ENCODE assay signal across 9 cellular contexts in the genomic region with DNA sequence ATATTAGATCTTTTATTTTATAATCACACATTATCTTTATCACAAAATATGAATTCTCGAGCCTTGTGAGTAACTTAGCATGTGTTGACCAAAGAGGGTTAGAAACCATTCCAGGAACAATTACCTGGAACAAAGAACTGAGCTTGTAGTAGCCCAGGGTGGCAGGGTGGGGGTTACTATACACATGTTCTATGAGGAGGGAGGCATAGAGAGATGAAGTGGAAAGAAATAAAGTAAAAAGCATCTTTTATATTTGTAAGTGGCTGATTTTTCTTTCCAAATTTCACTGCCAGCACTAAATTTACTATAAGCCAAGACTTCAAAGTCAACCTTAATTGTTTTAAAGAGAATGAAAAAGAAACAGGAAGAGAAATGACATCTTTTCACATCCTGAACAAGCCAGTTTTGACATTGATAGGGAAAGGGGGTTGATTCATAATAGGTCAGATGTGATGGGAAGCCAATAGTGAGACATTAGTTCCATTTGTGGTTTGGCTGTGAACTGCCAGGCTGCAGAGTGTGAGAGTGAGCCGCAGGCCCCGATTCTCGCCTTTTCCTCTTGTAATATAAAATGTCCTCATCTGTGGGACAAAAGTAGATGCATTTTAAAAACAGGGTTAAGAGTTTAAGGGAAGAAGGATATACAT. TPM values are rescaled to one million over a fixed set of nuclear protein-coding genes. Genes with fewer than 3 reads are reported as not detected.
DNase-seq lines count a peak whose midpoint lies in the region; ATAC-seq and TF ChIP-seq lines count a peak whose summit lies in the region.
"Had no signal": no experiment of that assay in that cellular context is flagged by ENCODE, and none has a peak within 500 bp of the region (broad histone marks: within the 10 kb centered on the region; RNA-seq: fewer than 3 reads in every experiment).

No MANE protein-coding gene starts in this region.

- H3K4me3 ChIP-seq in vagina (no peak overlapping the region), stomach (no peak overlapping the region)

- no peak for TF ChIP-seq EP300 in stomach (IDR thresholded peaks at IDR 0.05)

- TF ChIP-seq POLR2A in vagina (IDR thresholded peaks at IDR 0.05), result no peak
- no peak for TF ChIP-seq POLR2A in stomach (IDR thresholded peaks at IDR 0.05)

- peak; percentile 95 for ATAC-seq in GM19395 (IDR thresholded peaks at IDR 0.05; ENCODE audit: unreplicated experiment)
- ATAC-seq in HG03378 (IDR thresholded peaks at IDR 0.05; ENCODE audit: unreplicated experiment), result peak; percentile 94

- H3K27me3 ChIP-seq in vagina (no peaks in the 10 kb centered on the region), stomach (no peaks in the 10 kb centered on the region)

- DNase-seq in activated CD8-positive, alpha-beta memory T cell treated with anti-CD3 and anti-CD28 coated beads, Interleukin-2, amount 50 U/mL, for 48 hours, result peak; percentile 73
- DNase-seq in stimulated activated CD4-positive, alpha-beta T cell treated with anti-CD3 and anti-CD28 coated beads, Interleukin-2, amount 100 ng/mL, for 48 hours, result peak; percentile 32 to 41
- DNase-seq in vagina (ENCODE audit: extremely low spot score in 2 of 2) (no peak), epidermal melanocyte (ENCODE audit: insufficient read length, low spot score) (no peak), stomach (no peak), NCI-H446 treated with DMSO at 0.1 percent for 48 hours (lab: John Stamatoyannopoulos, UW) (no peak)
- DNase-seq: IMR-90 had no signal

- TF ChIP-seq CTCF in vagina (IDR thresholded peaks at IDR 0.05), result no peak
- no peak for TF ChIP-seq CTCF in stomach (IDR thresholded peaks at IDR 0.05)

- intact Hi-C loops in vagina (cut with DNase I) (no loop called here), stomach (cut with DNase I; ENCODE audit: low total_unique reads) (no loop called here)

- H3K36me3 ChIP-seq in vagina, result no peaks in the 10 kb centered on the region
- no peaks in the 10 kb centered on the region for H3K36me3 ChIP-seq in stomach

- WGBS in stomach, 5 donors, result 73 to 82% (median 76%) methylated on average over 4 of the region's 4 CpGs

- no peak overlapping the region for H3K27ac ChIP-seq in vagina
- H3K27ac ChIP-seq in stomach, result no peak overlapping the region

- H3K9me3 ChIP-seq in vagina, result no peaks in the 10 kb centered on the region
- no peaks in the 10 kb centered on the region for H3K9me3 ChIP-seq in stomach

- H3K4me1 ChIP-seq in vagina (no peaks in the 10 kb centered on the region), stomach (no peaks in the 10 kb centered on the region)

RNA-seq across cellular contexts. Expression of a gene that starts 52.7 kb away (rescaled TPM):
- total RNA-seq in vagina (2.5 TPM), stomach (100 to 1,000 TPM in 1 of 5 donors, 1 to 10 TPM in 2, not detected in 2; 4.2 to 118 (median 8.3) TPM)
- 1 to 10 TPM in 2 of 3 donors, under 1 TPM in 1; 0.56 to 1.6 (median 1.2) TPM for polyA plus RNA-seq in stomach

Comparison
In these comparisons a context has a peak if more than half of its experiments do, and no peak if none do; other contexts are left out.
1. DNase-seq: peak in activated CD8-positive, alpha-beta memory T cell treated with anti-CD3 and anti-CD28 coated beads, Interleukin-2, amount 50 U/mL, for 48 hours (single experiment) and stimulated activated CD4-positive, alpha-beta T cell treated with anti-CD3 and anti-CD28 coated beads, Interleukin-2, amount 100 ng/mL, for 48 hours (2 of 2); none in vagina (0 of 2), epidermal melanocyte (single experiment), stomach (single experiment) and NCI-H446 treated with DMSO at 0.1 percent for 48 hours (single experiment).